ENCODE assay signal across 25 cellular contexts in the genomic region with DNA sequence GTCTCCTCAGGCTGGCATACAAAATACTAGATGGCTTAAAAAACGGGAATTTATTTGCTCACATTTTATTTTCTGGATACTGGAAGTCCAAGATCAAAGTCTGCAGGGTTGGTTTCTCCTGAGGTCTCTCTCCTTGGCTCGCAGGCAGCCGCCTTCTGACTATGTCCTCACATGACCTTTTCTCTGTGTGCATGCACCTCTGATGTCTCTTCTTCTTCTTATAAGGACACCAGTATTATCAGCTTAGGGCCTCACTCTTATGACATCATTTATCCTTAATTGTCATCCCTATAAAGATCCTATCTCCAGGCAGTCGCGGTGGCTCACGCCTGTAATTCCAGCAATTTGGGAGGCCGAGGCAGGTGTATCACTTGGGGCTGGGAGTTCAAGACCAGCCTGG.
"Had no signal": no experiment of that assay in that cellular context is flagged by ENCODE, and none has a peak within 500 bp of the region (broad histone marks: within the 10 kb centered on the region; RNA-seq: fewer than 3 reads in every experiment).

No MANE protein-coding gene starts in this region.

- H3K4me1 ChIP-seq: esophagus muscularis mucosa, foreskin keratinocyte, gastroesophageal sphincter, heart left ventricle, lower lobe of right lung had no signal

- H3K27ac ChIP-seq: coronary artery, dorsolateral prefrontal cortex, esophagus muscularis mucosa, foreskin keratinocyte, gastroesophageal sphincter, heart left ventricle, hepatocyte, lower lobe of right lung had no signal

- H3K4me3 Mint-ChIP-seq: immature natural killer cell, mesothelial cell of epicardium had no signal

- H3K27me3 ChIP-seq: foreskin keratinocyte, hepatocyte had no signal

- H3K4me1 Mint-ChIP-seq: immature natural killer cell had no signal

- H2AFZ ChIP-seq: hepatocyte had no signal

- H3K27ac Mint-ChIP-seq: mesothelial cell of epicardium had no signal

- H3K4me2 ChIP-seq: hepatocyte had no signal

- DNase-seq: dermis blood vessel endothelial cell; dorsolateral prefrontal cortex; effector CD4-positive, alpha-beta T cell; effector memory CD4-positive, alpha-beta T cell; foreskin keratinocyte; heart left ventricle; hypothalamus; immature natural killer cell; islet precursor cell; kidney; kidney glomerular epithelial cell; left colon; left ventricle myocardium superior; lower lobe of right lung; mesenchymal stem cell; mucosa of descending colon had no signal

- H3K36me3 ChIP-seq: esophagus muscularis mucosa, gastroesophageal sphincter, heart left ventricle, lower lobe of right lung had no signal

- H3K9me3 ChIP-seq: esophagus muscularis mucosa, gastroesophageal sphincter, heart left ventricle, lower lobe of right lung, mucosa of descending colon had no signal

- H3K4me3 ChIP-seq: coronary artery, dorsolateral prefrontal cortex, esophagus muscularis mucosa, gastroesophageal sphincter, heart left ventricle, hepatocyte, lower lobe of right lung, mucosa of descending colon had no signal

- H3K36me3 Mint-ChIP-seq: mesothelial cell of epicardium had no signal

- FAIRE-seq: colon, endothelial cell of umbilical vein, frontal cortex, kidney had no signal

- H3K79me2 ChIP-seq: hepatocyte had no signal

- H3K9me3 Mint-ChIP-seq: immature natural killer cell, mesothelial cell of epicardium had no signal

- ATAC-seq: foreskin keratinocyte, gastroesophageal sphincter, heart left ventricle, left colon, left lobe of liver, left ventricle myocardium superior, lower lobe of right lung, mucosa of descending colon had no signal
